16 cellular contexts compared by ENCODE assay signal in genomic region chr2:197236816-197237215, GRCh38.
DNase-seq lines count a peak whose midpoint lies in the region; ATAC-seq, FAIRE-seq and TF ChIP-seq lines count a peak whose summit lies in the region.
"Had no signal": no experiment of that assay in that cellular context is flagged by ENCODE, and none has a peak within 500 bp of the region (broad histone marks: within the 10 kb centered on the region; RNA-seq: fewer than 3 reads in every experiment).

No MANE protein-coding gene starts in this region.

- DNase-seq in activated naive CD4-positive, alpha-beta T cell treated with anti-CD3 and anti-CD28 coated beads, Interleukin-2, amount 10 ng/mL, durations not matched to agents 7 days and 5 days, result no peak
- no peak for DNase-seq in activated naive CD4-positive, alpha-beta T cell treated with Interleukin-2 at 50 U/mL for 16 hours
- no peak for DNase-seq in activated T-helper 2 cell treated with anti-CD3 and anti-CD28 coated beads, Interferon-gamma antibody, Interleukin-2, Interleukin-4, amounts not matched to agents 10 μg/mL and 5 μg/mL and 100 μg/mL, durations not matched to agents 14 hours and 24 hours and 36 hours (ENCODE audit: low spot score)
- DNase-seq in medulla oblongata (ENCODE audit: extremely low spot score) (peak; percentile 83), tibial nerve (ENCODE audit: low spot score in 2 of 2) (no peak), frontal cortex (ENCODE audit: low spot score in 2 of 2) (no peak)
- DNase-seq: GF-D8, NCI-H526 treated with DMSO at 0.1 percent for 48 hours had no signal

- H3K36me3 ChIP-seq in tibial nerve, result no peaks in the 10 kb centered on the region
- H3K36me3 ChIP-seq: HAP-1, vagina had no signal

- peaks cover 88% of the 10 kb centered on the region for H3K4me1 Mint-ChIP-seq in activated naive CD4-positive, alpha-beta T cell treated with anti-CD3 and anti-CD28 coated beads, Interleukin-2, amount 10 ng/mL, durations not matched to agents 7 days and 5 days
- peaks cover 75% of the 10 kb centered on the region for H3K4me1 Mint-ChIP-seq in activated T-helper 2 cell treated with anti-CD3 and anti-CD28 coated beads, Interferon-gamma antibody, Interleukin-2, Interleukin-4, amounts not matched to agents 10 μg/mL and 5 μg/mL and 100 μg/mL, durations not matched to agents 14 hours and 24 hours and 36 hours (ENCODE audit: low read depth)

- no peaks in the 10 kb centered on the region for H3K27me3 ChIP-seq in tibial nerve
- H3K27me3 ChIP-seq: vagina had no signal

- FAIRE-seq in frontal cortex (lab: Jason Lieb, UNC), result no peak

- TF ChIP-seq EP300 in tibial nerve (IDR thresholded peaks at IDR 0.05), result no peak

- intact Hi-C loops in activated T-helper 2 cell treated with anti-CD3 and anti-CD28 coated beads, Interferon-gamma antibody, Interleukin-2, Interleukin-4, amounts not matched to agents 10 μg/mL and 5 μg/mL and 100 μg/mL, durations not matched to agents 14 hours and 24 hours and 36 hours (cut with micrococcal nuclease), result no loop called here

- WGBS in tibial nerve, 2 donors, result 36 to 54% methylated on average over 7 of the region's 7 CpGs

- peak overlapping the region; percentile 94 for H3K27ac Mint-ChIP-seq in activated naive CD4-positive, alpha-beta T cell treated with anti-CD3 and anti-CD28 coated beads, Interleukin-2, amount 10 ng/mL, durations not matched to agents 7 days and 5 days
- peak overlapping the region; percentile 83 for H3K27ac Mint-ChIP-seq in activated T-helper 2 cell treated with anti-CD3 and anti-CD28 coated beads, Interferon-gamma antibody, Interleukin-2, Interleukin-4, amounts not matched to agents 10 μg/mL and 5 μg/mL and 100 μg/mL, durations not matched to agents 14 hours and 24 hours and 36 hours

- H3K27ac ChIP-seq in tibial nerve, result peak overlapping the region in 3 of 4 donors; percentile 40 to 78 (median 63)
- H3K27ac ChIP-seq: parathyroid adenoma, SK-N-MC had no signal

- CTCF ChIA-PET in activated naive CD4-positive, alpha-beta T cell treated with anti-CD3 and anti-CD28 coated beads, Interleukin-2, amount 10 ng/mL, durations not matched to agents 7 days and 5 days (lab: Charles Lee), result interaction anchor here (1.1 to 1.5 kb wide), 3 partner anchors 21 to 70 kb away, joined by 4 to 9 read pairs (median 7); no protein-coding TSS in a partner anchor

- peak overlapping the region; percentile 46 for H3K4me3 Mint-ChIP-seq in activated naive CD4-positive, alpha-beta T cell treated with anti-CD3 and anti-CD28 coated beads, Interleukin-2, amount 10 ng/mL, durations not matched to agents 7 days and 5 days
- H3K4me3 Mint-ChIP-seq in activated T-helper 2 cell treated with anti-CD3 and anti-CD28 coated beads, Interferon-gamma antibody, Interleukin-2, Interleukin-4, amounts not matched to agents 10 μg/mL and 5 μg/mL and 100 μg/mL, durations not matched to agents 14 hours and 24 hours and 36 hours (ENCODE audit: low read depth), result peak overlapping the region; percentile 71

- peak overlapping the region in 2 of 4 donors; percentile 11 to 29 for H3K4me3 ChIP-seq in tibial nerve
- H3K4me3 ChIP-seq: HAP-1, SK-N-MC, skin epidermis, vagina had no signal

- TF ChIP-seq CTCF in tibial nerve (IDR thresholded peaks at IDR 0.05), result no peak

- H3K4me1 ChIP-seq in tibial nerve, result peaks cover 0 to 71% (median 32%) of the 10 kb centered on the region in 4 donors
- H3K4me1 ChIP-seq: HAP-1 had no signal

- H3K36me3 Mint-ChIP-seq in activated naive CD4-positive, alpha-beta T cell treated with anti-CD3 and anti-CD28 coated beads, Interleukin-2, amount 10 ng/mL, durations not matched to agents 7 days and 5 days, result peaks cover 33% of the 10 kb centered on the region
- H3K36me3 Mint-ChIP-seq in activated T-helper 2 cell treated with anti-CD3 and anti-CD28 coated beads, Interferon-gamma antibody, Interleukin-2, Interleukin-4, amounts not matched to agents 10 μg/mL and 5 μg/mL and 100 μg/mL, durations not matched to agents 14 hours and 24 hours and 36 hours (ENCODE audit: low read depth), result peaks cover 23% of the 10 kb centered on the region

- ATAC-seq in HG02938 (IDR thresholded peaks at IDR 0.05; ENCODE audit: unreplicated experiment) (no peak), GM19035 (IDR thresholded peaks at IDR 0.05; ENCODE audit: unreplicated experiment) (no peak)
- ATAC-seq: esophagus mucosa had no signal

- H3K9me3 ChIP-seq in tibial nerve, result no peaks in the 10 kb centered on the region
- H3K9me3 ChIP-seq: HAP-1, vagina had no signal

- H3K27me3 Mint-ChIP-seq in activated naive CD4-positive, alpha-beta T cell treated with anti-CD3 and anti-CD28 coated beads, Interleukin-2, amount 10 ng/mL, durations not matched to agents 7 days and 5 days, result no peaks in the 10 kb centered on the region
- H3K27me3 Mint-ChIP-seq in activated T-helper 2 cell treated with anti-CD3 and anti-CD28 coated beads, Interferon-gamma antibody, Interleukin-2, Interleukin-4, amounts not matched to agents 10 μg/mL and 5 μg/mL and 100 μg/mL, durations not matched to agents 14 hours and 24 hours and 36 hours (ENCODE audit: low read depth), result no peaks in the 10 kb centered on the region

- H3K9me3 Mint-ChIP-seq in activated naive CD4-positive, alpha-beta T cell treated with anti-CD3 and anti-CD28 coated beads, Interleukin-2, amount 10 ng/mL, durations not matched to agents 7 days and 5 days, result no peaks in the 10 kb centered on the region
- H3K9me3 Mint-ChIP-seq in activated T-helper 2 cell treated with anti-CD3 and anti-CD28 coated beads, Interferon-gamma antibody, Interleukin-2, Interleukin-4, amounts not matched to agents 10 μg/mL and 5 μg/mL and 100 μg/mL, durations not matched to agents 14 hours and 24 hours and 36 hours, result no peaks in the 10 kb centered on the region

- TF ChIP-seq POLR2A in tibial nerve (IDR thresholded peaks at IDR 0.05), result no peak
